ENCODE assay signal across 23 cellular contexts in genomic region chr4:140628016-140628415, GRCh38. TPM values are rescaled to one million over a fixed set of nuclear protein-coding genes. Genes with fewer than 3 reads are reported as not detected.
DNase-seq lines count a peak whose midpoint lies in the region; ATAC-seq and TF ChIP-seq lines count a peak whose summit lies in the region.
"Had no signal": no experiment of that assay in that cellular context is flagged by ENCODE, and none has a peak within 500 bp of the region (broad histone marks: within the 10 kb centered on the region; RNA-seq: fewer than 3 reads in every experiment).

No MANE protein-coding gene starts in this region.

- BruUV-seq in PC-3 (replicated peaks; lab: Mats Ljungman, UMichigan), result no TSS peak

- H2AFZ ChIP-seq in PC-3 (ENCODE audit: low read length), result no peak overlapping the region

- no peak for TF ChIP-seq CTCF in PC-3 (conservative IDR thresholded peaks at IDR 0.05; ENCODE audit: low read depth, low read length)
- no peak for TF ChIP-seq CTCF in foreskin keratinocyte (conservative IDR thresholded peaks at IDR 0.05)
- TF ChIP-seq CTCF in glutamatergic neuron (IDR thresholded peaks at IDR 0.05; ENCODE audit: partially characterized antibody, unreplicated experiment), result no peak

- H3K36me3 Mint-ChIP-seq in IgD-negative memory B cell (peaks cover 6% of the 10 kb centered on the region), glutamatergic neuron (ENCODE audit: unreplicated experiment) (peaks cover 17% of the 10 kb centered on the region)
- H3K36me3 Mint-ChIP-seq in stimulated activated memory B cell treated with anti-CD40 and anti-IgM and Interleukin-4, amounts not matched to agents 10 μg/mL and 1 μg/mL and 100 μg/mL, for 72 hours, result peaks cover 45% of the 10 kb centered on the region

- H3K4me1 Mint-ChIP-seq in IgD-negative memory B cell (no peaks in the 10 kb centered on the region), glutamatergic neuron (ENCODE audit: low read depth, unreplicated experiment) (no peaks in the 10 kb centered on the region)
- no peaks in the 10 kb centered on the region for H3K4me1 Mint-ChIP-seq in stimulated activated memory B cell treated with anti-CD40 and anti-IgM and Interleukin-4, amounts not matched to agents 10 μg/mL and 1 μg/mL and 100 μg/mL, for 72 hours

- no peaks in the 10 kb centered on the region for H3K9me3 ChIP-seq in PC-3 (ENCODE audit: low read length)
- H3K9me3 ChIP-seq: BE2C, SK-N-SH had no signal

- H3K27me3 Mint-ChIP-seq in IgD-negative memory B cell (no peaks in the 10 kb centered on the region), glutamatergic neuron (ENCODE audit: unreplicated experiment) (peaks cover 3% of the 10 kb centered on the region)
- no peaks in the 10 kb centered on the region for H3K27me3 Mint-ChIP-seq in stimulated activated memory B cell treated with anti-CD40 and anti-IgM and Interleukin-4, amounts not matched to agents 10 μg/mL and 1 μg/mL and 100 μg/mL, for 72 hours

- no peaks in the 10 kb centered on the region for H3K9me2 ChIP-seq in PC-3 (replicated peaks; ENCODE audit: low read length)
- H3K9me2 ChIP-seq: SK-N-SH had no signal

- peak; percentile 89 for ATAC-seq in PC-3
- ATAC-seq in foreskin keratinocyte, result peak; percentile 95
- no peak for ATAC-seq in stimulated activated memory B cell treated with anti-CD40 and anti-IgM and Interleukin-4, amounts not matched to agents 10 μg/mL and 1 μg/mL and 100 μg/mL, for 72 hours
- ATAC-seq: K562 had no signal

- H3K4me3 ChIP-seq in PC-3 (ENCODE audit: low read length), result no peak overlapping the region
- H3K4me3 ChIP-seq: K562 had no signal

- H3K79me2 ChIP-seq in PC-3 (ENCODE audit: low read length), result no peaks in the 10 kb centered on the region

- peak overlapping the region in 2 of 3 donors; percentile 3 to 28 for H3K27ac Mint-ChIP-seq in IgD-negative memory B cell
- peak overlapping the region; percentile 20 for H3K27ac Mint-ChIP-seq in stimulated activated memory B cell treated with anti-CD40 and anti-IgM and Interleukin-4, amounts not matched to agents 10 μg/mL and 1 μg/mL and 100 μg/mL, for 72 hours
- H3K27ac Mint-ChIP-seq in glutamatergic neuron (ENCODE audit: unreplicated experiment), result no peak overlapping the region

- H3F3A ChIP-seq in PC-3 (ENCODE audit: low read length, unreplicated experiment), result no peaks in the 10 kb centered on the region

- no peaks in the 10 kb centered on the region for H4K20me1 ChIP-seq in PC-3 (ENCODE audit: low read length)

- H3K4me1 ChIP-seq in PC-3 (ENCODE audit: insufficient read depth, low read length), result peaks cover 14% of the 10 kb centered on the region
- peaks cover 7% of the 10 kb centered on the region for H3K4me1 ChIP-seq in foreskin keratinocyte
- H3K4me1 ChIP-seq: BE2C had no signal

- POLR2A ChIA-PET in PC-3 (lab: Charles Lee; ENCODE audit: unreplicated experiment), result no interaction called here

- DNase-seq in PC-3 (peak; percentile 66), foreskin keratinocyte (peak; percentile 47 to 72), NCI-H774 (lab: John Stamatoyannopoulos, UW) (no peak), glutamatergic neuron (no peak), HuH-7.5 (ENCODE audit: low spot score) (no peak)
- DNase-seq: BE2C, EL, GF-D8, MM.1S, NCI-H1048, NCI-H1417 treated with DMSO at 0.1 percent for 48 hours, NCI-H187 treated with DMSO at 0.1 percent for 48 hours, NCI-H2171, NCI-H526, OCI-M1, SHP77 treated with DMSO at 0.1 percent for 48 hours, SK-N-SH had no signal

- no peak overlapping the region for H3K9ac ChIP-seq in PC-3 (ENCODE audit: low read length)
- H3K9ac ChIP-seq: SK-N-SH had no signal

- intact Hi-C loops in PC-3 (cut with micrococcal nuclease), result no loop called here

- H3K9me3 Mint-ChIP-seq in IgD-negative memory B cell, result no peaks in the 10 kb centered on the region
- H3K9me3 Mint-ChIP-seq in stimulated activated memory B cell treated with anti-CD40 and anti-IgM and Interleukin-4, amounts not matched to agents 10 μg/mL and 1 μg/mL and 100 μg/mL, for 72 hours, result no peaks in the 10 kb centered on the region
- H3K9me3 Mint-ChIP-seq in glutamatergic neuron (ENCODE audit: unreplicated experiment), result no peaks in the 10 kb centered on the region

- H3K27me3 ChIP-seq in PC-3 (ENCODE audit: low read length) (no peaks in the 10 kb centered on the region), foreskin keratinocyte (no peaks in the 10 kb centered on the region)
- H3K27me3 ChIP-seq: BE2C had no signal

- H3K4me3 Mint-ChIP-seq in IgD-negative memory B cell (no peak overlapping the region), glutamatergic neuron (ENCODE audit: unreplicated experiment) (no peak overlapping the region)
- H3K4me3 Mint-ChIP-seq in stimulated activated memory B cell treated with anti-CD40 and anti-IgM and Interleukin-4, amounts not matched to agents 10 μg/mL and 1 μg/mL and 100 μg/mL, for 72 hours, result no peak overlapping the region

- H3K27ac ChIP-seq in PC-3 (ENCODE audit: low read length) (0 out of 2 replicates have a peak overlapping the region, but pooled peaks have one; percentile 17), foreskin keratinocyte (no peak overlapping the region)

- CTCF ChIA-PET in PC-3 (lab: Charles Lee), result no interaction called here

- no peaks in the 10 kb centered on the region; the same call in 1 of the 2 replicates for H3K36me3 ChIP-seq in PC-3 (ENCODE audit: low read depth, low read length)

- H3K4me2 ChIP-seq in PC-3 (ENCODE audit: low read length), result peak overlapping the region; percentile 27
- H3K4me2 ChIP-seq: SK-N-SH had no signal

RNA-seq across cellular contexts. Expression of gene UCP1, which starts 59.3 kb away (rescaled TPM):
- polyA plus RNA-seq in IgD-negative memory B cell (not detected), foreskin keratinocyte (not detected in 2 replicates)
- total RNA-seq in PC-3 (2014; rRNA removed) (not detected in 2 replicates), foreskin keratinocyte (not detected in 2 replicates), glutamatergic neuron (ENCODE audit: unreplicated experiment) (not detected)
- total RNA-seq: A673, H4, K562, RPMI7951 had no signal
- polyA plus RNA-seq: K562, SK-N-SH had no signal

Comparison
In these comparisons a context has a peak if more than half of its experiments do, and no peak if none do; other contexts are left out.
1. DNase-seq: peak in PC-3 (single experiment) and foreskin keratinocyte (2 of 2); none in NCI-H774 (single experiment), glutamatergic neuron (single experiment) and HuH-7.5 (single experiment).